In the genomic region with DNA sequence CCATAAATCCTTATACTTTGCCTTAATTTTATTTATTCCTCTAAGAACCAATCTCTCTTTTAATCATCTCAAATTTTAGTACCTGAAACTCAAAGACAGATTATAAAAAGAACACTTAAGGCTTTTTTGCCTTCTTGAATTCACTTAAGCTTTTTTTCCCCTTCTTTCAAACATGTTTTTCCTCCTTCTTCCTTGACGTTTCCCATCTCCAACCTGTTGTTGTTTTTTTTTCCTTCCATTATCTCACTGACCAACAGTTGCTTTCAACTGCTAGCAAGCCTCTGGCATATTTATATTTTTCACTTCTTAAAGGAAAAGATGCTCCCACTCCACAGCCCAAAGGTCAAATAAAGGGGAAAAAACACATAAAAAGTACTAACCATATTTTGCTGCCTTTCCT, we compare ENCODE assay signal across 10 cellular contexts. TPM values are rescaled to one million over a fixed set of nuclear protein-coding genes. Genes with fewer than 3 reads are reported as not detected.
DNase-seq lines count a peak whose midpoint lies in the region; ATAC-seq and TF ChIP-seq lines count a peak whose summit lies in the region.
"Had no signal": no experiment of that assay in that cellular context is flagged by ENCODE, and none has a peak within 500 bp of the region (broad histone marks: within the 10 kb centered on the region; RNA-seq: fewer than 3 reads in every experiment).

No MANE protein-coding gene starts in this region.

- H3K9ac ChIP-seq in GM23248 = peak overlapping the region; percentile 7; the same call in 1 of the 2 replicates
- H3K9ac ChIP-seq in fibroblast of lung (ENCODE audit: insufficient read depth, low read length) = no peak overlapping the region
- peak overlapping the region; percentile 79 for H3K9ac ChIP-seq in skeletal muscle satellite cell (ENCODE audit: low read depth, low read length)

- TF ChIP-seq CTCF in fibroblast of lung (conservative IDR thresholded peaks at IDR 0.05 in 1 of 2, IDR thresholded peaks at IDR 0.05 in 1 of 2; ENCODE audit: low read depth in 1 of 2, low read length in 2 of 2) = no peak

- H3K4me3 ChIP-seq in GM23248 (no peak overlapping the region; the same call in 1 of the 2 replicates), SJSA1 (peak overlapping the region; percentile 23; the same call in 1 of the 2 replicates), fibroblast of lung (replicated peaks in 1 of 4; ENCODE audit: control extremely low read depth in 1 of 4, insufficient read depth in 1 of 4, low read depth in 3 of 4, low read length in 4 of 4) (no peak overlapping the region), skeletal muscle satellite cell (ENCODE audit: low read length) (peak overlapping the region; percentile 64)

- no peaks in the 10 kb centered on the region for H3K9me2 ChIP-seq in GM23248 (ENCODE audit: insufficient read depth)

- DNase-seq in GM23248 (no peak), SJSA1 (ENCODE audit: low read depth in 1 of 2, low spot score in 2 of 2) (no peak), fibroblast of lung (ENCODE audit: low read depth in 2 of 2) (no peak), OCI-M2 (lab: John Stamatoyannopoulos, UW; ENCODE audit: unreplicated experiment) (no peak), nucleus accumbens (lab: John Stamatoyannopoulos, UW) (no peak), cortex of kidney (lab: John Stamatoyannopoulos, UW) (no peak)
- DNase-seq: effector memory CD4-positive, alpha-beta T cell; NCI-H187 had no signal

- ATAC-seq in GM21367 (IDR thresholded peaks at IDR 0.05; ENCODE audit: unreplicated experiment) = no peak

- H3K27ac ChIP-seq in GM23248 (peak overlapping the region; percentile 81), SJSA1 (peak overlapping the region; percentile 81), fibroblast of lung (ENCODE audit: insufficient read depth, low read length) (peak overlapping the region; percentile 59)

- in situ Hi-C loops in GM23248 (cut with MboI) = no loop called here

- H4K20me1 ChIP-seq in GM23248 (ENCODE audit: insufficient read depth) (no peaks in the 10 kb centered on the region), fibroblast of lung (ENCODE audit: control insufficient read depth, extremely low read depth, insufficient read depth, low read length) (no peaks in the 10 kb centered on the region)

- peak overlapping the region; percentile 84 for H3K4me2 ChIP-seq in GM23248 (ENCODE audit: unreplicated experiment)
- H3K4me2 ChIP-seq in fibroblast of lung (ENCODE audit: extremely low read depth, insufficient read depth, low read length) = peak overlapping the region; percentile 9
- peak overlapping the region; percentile 84 for H3K4me2 ChIP-seq in skeletal muscle satellite cell (ENCODE audit: low read length)

- H3K4me1 ChIP-seq in GM23248 (ENCODE audit: insufficient read depth) (peaks cover 34% of the 10 kb centered on the region), SJSA1 (replicated peaks) (peaks cover 51% of the 10 kb centered on the region), fibroblast of lung (ENCODE audit: control insufficient read depth, extremely low read depth, insufficient read depth, low read length) (peaks cover 5% of the 10 kb centered on the region), skeletal muscle satellite cell (ENCODE audit: control insufficient read depth, insufficient read depth, low read length) (peaks cover 33% of the 10 kb centered on the region)

- H2AFZ ChIP-seq in GM23248 (no peak overlapping the region), fibroblast of lung (ENCODE audit: low read length) (no peak overlapping the region)

- H3K27me3 ChIP-seq in GM23248 (replicated peaks; ENCODE audit: insufficient read depth) (no peaks in the 10 kb centered on the region), SJSA1 (replicated peaks) (no peaks in the 10 kb centered on the region), fibroblast of lung (ENCODE audit: control insufficient read depth, insufficient read depth, low read length) (no peaks in the 10 kb centered on the region), skeletal muscle satellite cell (ENCODE audit: control insufficient read depth, insufficient read depth, low read length) (no peaks in the 10 kb centered on the region)

- H3K9me3 ChIP-seq in GM23248 (ENCODE audit: low read depth) = no peaks in the 10 kb centered on the region
- H3K9me3 ChIP-seq in SJSA1 (replicated peaks) = no peaks in the 10 kb centered on the region
- H3K9me3 ChIP-seq in fibroblast of lung (ENCODE audit: control insufficient read depth, insufficient read depth, low read depth, low read length) = no peaks in the 10 kb centered on the region
- H3K9me3 ChIP-seq in skeletal muscle satellite cell (replicated peaks; ENCODE audit: low read length) = no peaks in the 10 kb centered on the region

- H3F3A ChIP-seq in GM23248 (ENCODE audit: insufficient read depth) = peaks cover 43% of the 10 kb centered on the region

- WGBS in GM23248 (ENCODE audit: low coverage in 1 of 2, low lambda C conversion rate in 2 of 2, missing lambda C conversion rate in 2 of 2), 2 experiments = 68 to 75% methylated on average over 1 of the region's 1 CpG

- H3K79me2 ChIP-seq in GM23248 (ENCODE audit: insufficient read depth) (peaks cover 89% of the 10 kb centered on the region), fibroblast of lung (ENCODE audit: control insufficient read depth, insufficient read depth, low read length) (peaks cover 13% of the 10 kb centered on the region)

- H3K36me3 ChIP-seq in GM23248 (ENCODE audit: low read depth) (no peaks in the 10 kb centered on the region), SJSA1 (0 out of 2 replicates have a peak, but pooled peaks cover 2% of the 10 kb centered on the region), fibroblast of lung (ENCODE audit: control insufficient read depth, insufficient read depth, low read length) (no peaks in the 10 kb centered on the region), skeletal muscle satellite cell (ENCODE audit: insufficient read depth, low read length) (peaks cover 3% of the 10 kb centered on the region)

RNA-seq across cellular contexts. Expression of gene SPOP, which starts 32.2 kb away (rescaled TPM):
- 40.5 and 69.8 TPM in 2 replicates for total RNA-seq in GM23248 (2014; rRNA removed; shearing (Covaris generic))
- polyA plus RNA-seq in GM23248 (2016; fragmentation: Nextera tagmentation; extraction: Ambion mirVana) (64.1 and 66.0 TPM in 2 replicates), fibroblast of lung (35.0 and 46.7 TPM in 2 replicates)
- 61.0 and 73.0 TPM in 2 replicates for total RNA-seq in SJSA1 (2014; rRNA removed; shearing (Covaris generic))
- total RNA-seq in fibroblast of lung = 89.6 and 112 TPM in 2 replicates
- 29.9 and 37.6 TPM in 2 replicates for polyA plus RNA-seq in fibroblast of lung (2012)
- polyA minus RNA-seq in fibroblast of lung (ENCODE audit: low replicate concordance) = 75.2 and 157 TPM in 2 replicates
- total RNA-seq in skeletal muscle satellite cell (2012; rRNA removed) = 28.8 and 34.2 TPM in 2 replicates

Comparison
In these comparisons a context has a peak if more than half of its experiments do, and no peak if none do; other contexts are left out.
1. H3K4me2 ChIP-seq: peak in every context shown above with its lines; median percentile 84 in GM23248; 84 in skeletal muscle satellite cell; 9 in fibroblast of lung.
2. H3K4me3 ChIP-seq: peak in SJSA1 (single experiment) and skeletal muscle satellite cell (single experiment); none in GM23248 (single experiment) and fibroblast of lung (0 of 4).
3. Peak in every context shown above with its lines, with median percentiles within 50 percentile points of each other: H3K27ac ChIP-seq.